In the genomic region with DNA sequence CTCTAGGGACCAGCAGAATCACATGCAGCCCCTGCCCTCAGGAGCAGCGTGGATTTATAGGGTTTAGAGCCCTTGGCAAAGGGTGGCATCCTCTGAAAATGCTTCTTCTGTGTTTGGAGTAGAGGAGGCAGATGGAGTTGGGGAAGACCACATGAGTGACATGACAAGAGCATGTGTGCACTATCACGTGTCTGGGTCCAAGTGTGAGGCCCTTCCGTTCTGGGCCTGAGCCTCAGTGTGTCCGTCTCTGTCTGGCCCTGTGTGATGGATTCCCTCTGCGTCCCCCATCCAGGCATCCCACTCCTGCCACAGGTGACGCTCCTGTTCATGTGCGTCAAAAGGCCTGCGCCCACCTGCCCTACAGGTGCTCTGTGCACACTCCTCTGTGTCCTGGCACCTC, we compare ENCODE assay signal across 25 cellular contexts. TPM values are rescaled to one million over a fixed set of nuclear protein-coding genes. Genes with fewer than 3 reads are reported as not detected.
"Had no signal": no experiment of that assay in that cellular context is flagged by ENCODE, and none has a peak within 500 bp of the region (broad histone marks: within the 10 kb centered on the region; RNA-seq: fewer than 3 reads in every experiment).

No MANE protein-coding gene starts in this region.

- DNase-seq: activated CD4-positive, alpha-beta memory T cell treated with anti-CD3 and anti-CD28 coated beads, Interleukin-2, amount 10 ng/mL, durations not matched to agents 7 days and 5 days; activated CD4-positive, alpha-beta T cell treated with anti-CD3 and anti-CD28 coated beads for 1 hour; activated CD4-positive, alpha-beta T cell treated with anti-CD3 and anti-CD28 coated beads, Interleukin-2, amount 10 ng/mL, durations not matched to agents 7 days and 5 days; activated CD8-positive, alpha-beta memory T cell treated with anti-CD3 and anti-CD28 coated beads, Interleukin-2, amount 50 U/mL, for 48 hours; activated naive CD8-positive, alpha-beta T cell treated with anti-CD3 and anti-CD28 coated beads, Interleukin-2, amount 50 U/mL, for 24 hours; activated T-cell treated with anti-CD3 and anti-CD28 coated beads, Interleukin-2, amount 50 U/mL, for 24 hours; colonic mucosa; effector CD8-positive, alpha-beta T cell; hypothalamus; right lobe of liver; small intestine; stimulated activated CD4-positive, alpha-beta T cell treated with anti-CD3 and anti-CD28 coated beads, Interleukin-4, amount 100 ng/mL, for 4 hours; stimulated activated naive B cell treated with anti-CD40 and anti-IgM and Interleukin-4, amounts not matched to agents 10 μg/mL and 1 μg/mL and 100 μg/mL, for 72 hours; stomach; T1000 had no signal

- H3K27ac Mint-ChIP-seq: activated naive CD4-positive, alpha-beta T cell treated with anti-CD3 and anti-CD28 coated beads, Interleukin-2, amount 50 U/mL, for 24 hours; activated naive CD8-positive, alpha-beta T cell treated with anti-CD3 and anti-CD28 coated beads, Interleukin-2, amount 50 U/mL, for 24 hours; activated T-cell treated with anti-CD3 and anti-CD28 coated beads, Interleukin-2, amount 50 U/mL, for 24 hours; progenitor cell of endocrine pancreas; stimulated activated naive B cell treated with anti-CD40 and anti-IgM and Interleukin-4, amounts not matched to agents 10 μg/mL and 1 μg/mL and 100 μg/mL, for 72 hours had no signal

- H3K9me3 Mint-ChIP-seq: activated CD4-positive, alpha-beta T cell treated with anti-CD3 and anti-CD28 coated beads, Interleukin-2, amount 10 ng/mL, durations not matched to agents 7 days and 5 days; activated naive CD4-positive, alpha-beta T cell treated with anti-CD3 and anti-CD28 coated beads, Interleukin-2, amount 50 U/mL, for 24 hours; nephron had no signal

- H3K27me3 Mint-ChIP-seq: activated naive CD4-positive, alpha-beta T cell treated with anti-CD3 and anti-CD28 coated beads, Interleukin-2, amount 50 U/mL, for 24 hours; activated T-cell treated with anti-CD3 and anti-CD28 coated beads, Interleukin-2, amount 50 U/mL, for 24 hours had no signal

- H3K36me3 ChIP-seq: breast epithelium, colonic mucosa, neutrophil, right lobe of liver, stomach, tibial nerve had no signal

- H3K27ac ChIP-seq: colonic mucosa, neutrophil, right lobe of liver had no signal

- FAIRE-seq: frontal cortex, small intestine, urothelium cell line had no signal

- H3K4me3 Mint-ChIP-seq: activated CD4-positive, alpha-beta memory T cell treated with anti-CD3 and anti-CD28 coated beads, Interleukin-2, amount 10 ng/mL, durations not matched to agents 7 days and 5 days; activated CD4-positive, alpha-beta T cell treated with anti-CD3 and anti-CD28 coated beads, Interleukin-2, amount 10 ng/mL, durations not matched to agents 7 days and 5 days; activated naive CD4-positive, alpha-beta T cell treated with anti-CD3 and anti-CD28 coated beads, Interleukin-2, amount 50 U/mL, for 24 hours; activated naive CD8-positive, alpha-beta T cell treated with anti-CD3 and anti-CD28 coated beads, Interleukin-2, amount 50 U/mL, for 24 hours; activated T-cell treated with anti-CD3 and anti-CD28 coated beads, Interleukin-2, amount 50 U/mL, for 24 hours; nephron; stimulated activated naive B cell treated with anti-CD40 and anti-IgM and Interleukin-4, amounts not matched to agents 10 μg/mL and 1 μg/mL and 100 μg/mL, for 72 hours had no signal

- H3K9me3 ChIP-seq: breast epithelium, colonic mucosa, neutrophil, right lobe of liver, stomach had no signal

- ATAC-seq: activated naive CD8-positive, alpha-beta T cell treated with anti-CD3 and anti-CD28 coated beads, Interleukin-2, amount 50 U/mL, for 24 hours; stimulated activated naive B cell treated with anti-CD40 and anti-IgM and Interleukin-4, amounts not matched to agents 10 μg/mL and 1 μg/mL and 100 μg/mL, for 72 hours had no signal

- H3K4me3 ChIP-seq: breast epithelium, colonic mucosa, right lobe of liver, stomach, tibial nerve had no signal

- H3K4me1 ChIP-seq: breast epithelium, colonic mucosa, right lobe of liver had no signal

- H3K27me3 ChIP-seq: breast epithelium, colonic mucosa, right lobe of liver, tibial nerve had no signal

- H3K36me3 Mint-ChIP-seq: activated naive CD4-positive, alpha-beta T cell treated with anti-CD3 and anti-CD28 coated beads, Interleukin-2, amount 50 U/mL, for 24 hours; stimulated activated naive B cell treated with anti-CD40 and anti-IgM and Interleukin-4, amounts not matched to agents 10 μg/mL and 1 μg/mL and 100 μg/mL, for 72 hours had no signal

RNA-seq across cellular contexts. Expression of a gene that starts 30.1 kb away (rescaled TPM):
- total RNA-seq: osteocyte; T-helper 1 cell treated with Interleukin-12 subunit alpha and Interleukin-12 subunit beta and Interleukin-4 antibody, amounts not matched to agents 30 ng/mL and 1 ng/mL, for 36 hours had no signal
